ENCODE assay signal across 8 cellular contexts in genomic region chrX:53445977-53446376, GRCh38. TPM values are rescaled to one million over a fixed set of nuclear protein-coding genes. Genes with fewer than 3 reads are reported as not detected.
A peak's percentile ranks its signal among the peaks of the same experiment; 100 is the strongest.
DNase-seq lines count a peak whose midpoint lies in the region; ATAC-seq and FAIRE-seq lines count a peak whose summit lies in the region.

No MANE protein-coding gene starts in this region.

- ATAC-seq in right cardiac atrium = no peak
- peak; percentile 48 for ATAC-seq in stimulated activated effector memory CD8-positive, alpha-beta T cell treated with anti-CD3 and anti-CD28 coated beads, Interleukin-12 subunit alpha, Interleukin-12 subunit beta, amount 100 ng/mL, for 72 hours
- ATAC-seq in sciatic nerve = no peak

- H3K4me1 ChIP-seq in NT2/D1 (ENCODE audit: insufficient read depth, insufficient read length) = peaks cover 9% of the 10 kb centered on the region
- H3K4me1 ChIP-seq in right cardiac atrium (ENCODE audit: control insufficient read depth, insufficient read depth, low read length) = no peaks in the 10 kb centered on the region

- no peak overlapping the region for H3K4me3 Mint-ChIP-seq in activated T-helper 2 cell treated with anti-CD3 and anti-CD28 coated beads, Interferon-gamma antibody, Interleukin-2, Interleukin-4, amounts not matched to agents 10 μg/mL and 5 μg/mL and 100 μg/mL, durations not matched to agents 14 hours and 24 hours and 36 hours (ENCODE audit: low read depth)
- no peak overlapping the region for H3K4me3 Mint-ChIP-seq in stimulated activated effector memory CD8-positive, alpha-beta T cell treated with anti-CD3 and anti-CD28 coated beads, Interleukin-12 subunit alpha, Interleukin-12 subunit beta, amount 100 ng/mL, for 72 hours

- DNase-seq in AG20443 (ENCODE audit: low spot score) = peak; percentile 28
- no peak for DNase-seq in GM18507 (ENCODE audit: extremely low spot score, insufficient read length, low read depth)
- DNase-seq in NT2/D1 (ENCODE audit: low read depth, low spot score) = peak; percentile 64
- peak; percentile 32 for DNase-seq in activated T-helper 2 cell treated with anti-CD3 and anti-CD28 coated beads, Interferon-gamma antibody, Interleukin-2, Interleukin-4, amounts not matched to agents 10 μg/mL and 5 μg/mL and 100 μg/mL, durations not matched to agents 14 hours and 24 hours and 36 hours (ENCODE audit: low spot score)
- DNase-seq in right cardiac atrium = peak in 2 of 3 donors; percentile 30 to 68
- DNase-seq in stimulated activated effector memory CD8-positive, alpha-beta T cell treated with anti-CD3 and anti-CD28 coated beads, Interleukin-12 subunit alpha, Interleukin-12 subunit beta, amount 100 ng/mL, for 72 hours (ENCODE audit: low spot score in 2 of 2) = peak in 1 of 2 donors; percentile 56
- no peak for DNase-seq in sciatic nerve (ENCODE audit: low spot score)
- no peak for DNase-seq in GM19238 (ENCODE audit: insufficient read length, low spot score)

- H3K36me3 ChIP-seq in NT2/D1 (ENCODE audit: insufficient read depth, insufficient read length, low read length) = no peaks in the 10 kb centered on the region

- intact Hi-C loops in activated T-helper 2 cell treated with anti-CD3 and anti-CD28 coated beads, Interferon-gamma antibody, Interleukin-2, Interleukin-4, amounts not matched to agents 10 μg/mL and 5 μg/mL and 100 μg/mL, durations not matched to agents 14 hours and 24 hours and 36 hours (cut with micrococcal nuclease) = loop anchor here (1.0 kb wide), 1 partner anchor 129 kb away; no protein-coding TSS in a partner anchor
- intact Hi-C loops in right cardiac atrium (cut with DNase I) = no loop called here
- intact Hi-C loops in sciatic nerve (cut with DNase I) = no loop called here

- H3K27ac Mint-ChIP-seq in activated T-helper 2 cell treated with anti-CD3 and anti-CD28 coated beads, Interferon-gamma antibody, Interleukin-2, Interleukin-4, amounts not matched to agents 10 μg/mL and 5 μg/mL and 100 μg/mL, durations not matched to agents 14 hours and 24 hours and 36 hours = no peak overlapping the region
- H3K27ac Mint-ChIP-seq in stimulated activated effector memory CD8-positive, alpha-beta T cell treated with anti-CD3 and anti-CD28 coated beads, Interleukin-12 subunit alpha, Interleukin-12 subunit beta, amount 100 ng/mL, for 72 hours = no peak overlapping the region

- no peaks in the 10 kb centered on the region for H3K9me3 ChIP-seq in NT2/D1 (ENCODE audit: insufficient read depth, low read length)
- no peaks in the 10 kb centered on the region for H3K9me3 ChIP-seq in right cardiac atrium (ENCODE audit: control insufficient read depth, low read length)

- FAIRE-seq in GM18507 (lab: Jason Lieb, UNC) = peak; percentile 78

- no peak overlapping the region for H3K4me3 ChIP-seq in NT2/D1 (ENCODE audit: insufficient read length, low read depth)
- no peak overlapping the region for H3K4me3 ChIP-seq in right cardiac atrium (ENCODE audit: low read length)

- H3K27me3 Mint-ChIP-seq in activated T-helper 2 cell treated with anti-CD3 and anti-CD28 coated beads, Interferon-gamma antibody, Interleukin-2, Interleukin-4, amounts not matched to agents 10 μg/mL and 5 μg/mL and 100 μg/mL, durations not matched to agents 14 hours and 24 hours and 36 hours (ENCODE audit: low read depth) = no peaks in the 10 kb centered on the region

- no peaks in the 10 kb centered on the region for H3K4me1 Mint-ChIP-seq in activated T-helper 2 cell treated with anti-CD3 and anti-CD28 coated beads, Interferon-gamma antibody, Interleukin-2, Interleukin-4, amounts not matched to agents 10 μg/mL and 5 μg/mL and 100 μg/mL, durations not matched to agents 14 hours and 24 hours and 36 hours (ENCODE audit: low read depth)
- H3K4me1 Mint-ChIP-seq in stimulated activated effector memory CD8-positive, alpha-beta T cell treated with anti-CD3 and anti-CD28 coated beads, Interleukin-12 subunit alpha, Interleukin-12 subunit beta, amount 100 ng/mL, for 72 hours = peaks cover 12% of the 10 kb centered on the region

- H3K9me3 Mint-ChIP-seq in activated T-helper 2 cell treated with anti-CD3 and anti-CD28 coated beads, Interferon-gamma antibody, Interleukin-2, Interleukin-4, amounts not matched to agents 10 μg/mL and 5 μg/mL and 100 μg/mL, durations not matched to agents 14 hours and 24 hours and 36 hours = no peaks in the 10 kb centered on the region
- no peaks in the 10 kb centered on the region for H3K9me3 Mint-ChIP-seq in stimulated activated effector memory CD8-positive, alpha-beta T cell treated with anti-CD3 and anti-CD28 coated beads, Interleukin-12 subunit alpha, Interleukin-12 subunit beta, amount 100 ng/mL, for 72 hours

- H3K36me3 Mint-ChIP-seq in activated T-helper 2 cell treated with anti-CD3 and anti-CD28 coated beads, Interferon-gamma antibody, Interleukin-2, Interleukin-4, amounts not matched to agents 10 μg/mL and 5 μg/mL and 100 μg/mL, durations not matched to agents 14 hours and 24 hours and 36 hours (ENCODE audit: low read depth) = no peaks in the 10 kb centered on the region
- H3K36me3 Mint-ChIP-seq in stimulated activated effector memory CD8-positive, alpha-beta T cell treated with anti-CD3 and anti-CD28 coated beads, Interleukin-12 subunit alpha, Interleukin-12 subunit beta, amount 100 ng/mL, for 72 hours = no peaks in the 10 kb centered on the region

- no peak overlapping the region for H3K9ac ChIP-seq in NT2/D1 (ENCODE audit: insufficient read length, low read depth)

- no peak overlapping the region for H3K27ac ChIP-seq in right cardiac atrium (ENCODE audit: low read length)

- H3K27me3 ChIP-seq in NT2/D1 (ENCODE audit: insufficient read depth, insufficient read length) = peaks cover 15% of the 10 kb centered on the region
- no peaks in the 10 kb centered on the region for H3K27me3 ChIP-seq in right cardiac atrium (ENCODE audit: control insufficient read depth, insufficient read depth)

- WGBS in right cardiac atrium = 11% methylated on average over 6 of the region's 6 CpGs

RNA-seq across cellular contexts. Expression of gene HSD17B10, which starts 11.8 kb away (rescaled TPM):
- 135 and 139 TPM in 2 replicates for total RNA-seq in activated T-helper 2 cell treated with anti-CD3 and anti-CD28 coated beads, Interferon-gamma antibody, Interleukin-2, Interleukin-4, amounts not matched to agents 10 μg/mL and 5 μg/mL and 100 μg/mL, durations not matched to agents 14 hours and 24 hours and 36 hours
- total RNA-seq in right cardiac atrium (100 to 1,000 TPM in 2 of 4 donors, 10 to 100 TPM in 2; 89.3 to 113 (median 106) TPM), sciatic nerve (55.6 TPM)
- 107 TPM for polyA plus RNA-seq in right cardiac atrium

RNA-seq across cellular contexts. Expression of gene RIBC1, which starts 23.3 kb away (rescaled TPM):
- total RNA-seq in activated T-helper 2 cell treated with anti-CD3 and anti-CD28 coated beads, Interferon-gamma antibody, Interleukin-2, Interleukin-4, amounts not matched to agents 10 μg/mL and 5 μg/mL and 100 μg/mL, durations not matched to agents 14 hours and 24 hours and 36 hours = 0.43 and 0.90 TPM in 2 replicates
- total RNA-seq in right cardiac atrium (1 to 10 TPM in 1 of 4 donors, under 1 TPM in 3; 0.67 to 1.8 (median 0.83) TPM), sciatic nerve (2.1 TPM)
- polyA plus RNA-seq in right cardiac atrium = 1.1 TPM

RNA-seq across cellular contexts. Expression of gene SMC1A, which starts 23.5 kb away (rescaled TPM):
- total RNA-seq in activated T-helper 2 cell treated with anti-CD3 and anti-CD28 coated beads, Interferon-gamma antibody, Interleukin-2, Interleukin-4, amounts not matched to agents 10 μg/mL and 5 μg/mL and 100 μg/mL, durations not matched to agents 14 hours and 24 hours and 36 hours = 134 and 136 TPM in 2 replicates
- 10 to 100 TPM; 41.9 to 50.3 (median 49.2) TPM for total RNA-seq in right cardiac atrium
- polyA plus RNA-seq in right cardiac atrium = 9.4 TPM
- total RNA-seq in sciatic nerve = 67.7 TPM

Comparison
In these comparisons a context has a peak if more than half of its experiments do, and no peak if none do; other contexts are left out.
1. DNase-seq: peak in AG20443 (single experiment), NT2/D1 (single experiment), activated T-helper 2 cell treated with anti-CD3 and anti-CD28 coated beads, Interferon-gamma antibody, Interleukin-2, Interleukin-4, amounts not matched to agents 10 μg/mL and 5 μg/mL and 100 μg/mL, durations not matched to agents 14 hours and 24 hours and 36 hours (single experiment) and right cardiac atrium (2 of 3); none in GM18507 (single experiment), sciatic nerve (single experiment) and GM19238 (single experiment).